In the genomic region with DNA sequence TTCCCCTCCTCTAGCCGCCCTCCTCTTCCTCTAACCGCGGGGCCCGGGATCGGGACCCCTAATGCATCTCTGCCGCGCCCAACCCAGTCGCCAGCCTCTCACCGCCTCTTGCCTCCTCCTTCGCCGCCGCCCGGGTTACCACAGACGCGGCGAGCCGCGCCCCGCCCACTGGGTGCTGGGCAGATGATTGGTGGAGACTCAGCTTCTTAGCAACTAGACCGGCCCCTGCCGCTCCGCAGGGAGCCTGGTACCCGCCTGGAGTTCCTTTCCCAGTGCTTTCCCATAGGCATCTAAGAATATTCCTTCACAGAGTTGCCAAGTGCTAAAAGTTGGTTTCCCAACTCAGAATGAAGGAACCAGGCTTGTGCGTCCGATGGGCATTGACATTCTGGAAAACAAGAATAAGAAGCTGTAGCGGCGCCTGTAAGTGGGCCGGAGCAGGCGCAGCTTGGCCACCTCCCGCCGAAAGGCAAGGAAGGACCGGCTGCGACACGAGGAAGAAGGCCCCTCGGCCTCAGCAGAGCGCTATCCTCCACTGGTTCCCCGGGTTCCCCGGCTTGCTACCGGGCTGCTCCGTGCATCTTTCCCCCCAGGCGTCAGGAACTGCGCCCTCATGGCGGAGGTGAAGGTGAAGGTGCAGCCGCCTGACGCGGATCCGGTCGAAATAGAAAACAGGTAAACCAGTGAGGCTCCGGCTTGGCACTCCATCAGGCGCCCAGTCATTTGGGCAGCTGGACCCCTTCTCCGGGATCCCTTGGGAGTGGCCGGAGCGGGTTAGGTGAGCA, we compare ENCODE assay signal across 8 cellular contexts. TPM values are rescaled to one million over a fixed set of nuclear protein-coding genes. Genes with fewer than 3 reads are reported as not detected.
DNase-seq lines count a peak whose midpoint lies in the region; ATAC-seq and TF ChIP-seq lines count a peak whose summit lies in the region.

A gene (minus strand): TSS at position 137 of the 785 bp plus-strand sequence. CDS start 1,672 bp downstream, outside the sequence.
A gene with protein sequence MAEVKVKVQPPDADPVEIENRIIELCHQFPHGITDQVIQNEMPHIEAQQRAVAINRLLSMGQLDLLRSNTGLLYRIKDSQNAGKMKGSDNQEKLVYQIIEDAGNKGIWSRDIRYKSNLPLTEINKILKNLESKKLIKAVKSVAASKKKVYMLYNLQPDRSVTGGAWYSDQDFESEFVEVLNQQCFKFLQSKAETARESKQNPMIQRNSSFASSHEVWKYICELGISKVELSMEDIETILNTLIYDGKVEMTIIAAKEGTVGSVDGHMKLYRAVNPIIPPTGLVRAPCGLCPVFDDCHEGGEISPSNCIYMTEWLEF (plus strand): TSS at position 497 of the 785 bp plus-strand sequence. CDS start 117 bp downstream, at position 614.

- POLR2A ChIA-PET in activated B cell treated with CpG ODN at 0.5 μM for 24 hours (lab: Charles Lee): interaction anchor here (0.5 to 3.0 kb wide), 11 partner anchors 13 to 500 kb away, joined by 3 to 72 read pairs (median 6); a partner anchor contains a TSS

- H3K9me3 Mint-ChIP-seq in activated B cell treated with CpG ODN at 0.5 μM for 24 hours: no peaks in the 10 kb centered on the region
- H3K9me3 Mint-ChIP-seq in immature natural killer cell: no peaks in the 10 kb centered on the region

- peaks cover 30% of the 10 kb centered on the region for H3K79me2 ChIP-seq in smooth muscle cell (ENCODE audit: low read depth)

- ATAC-seq in GM19023 (IDR thresholded peaks at IDR 0.05; ENCODE audit: unreplicated experiment): peak; percentile 99
- peak; percentile 96 for ATAC-seq in HG03196 (IDR thresholded peaks at IDR 0.05; ENCODE audit: unreplicated experiment)
- peak; percentile 96 for ATAC-seq in activated B cell treated with CpG ODN at 0.5 μM for 24 hours (ENCODE audit: low read depth)

- H2AFZ ChIP-seq in smooth muscle cell (ENCODE audit: low read depth): peak within 1 kb of the TSS; percentile 92

- H3K27me3 Mint-ChIP-seq in activated B cell treated with CpG ODN at 0.5 μM for 24 hours (no peaks in the 10 kb centered on the region), immature natural killer cell (ENCODE audit: low read depth in 3 of 3) (peaks cover 0 to 15% (median 7%) of the 10 kb centered on the region in 3 donors)

- CTCF ChIA-PET in activated B cell treated with CpG ODN at 0.5 μM for 24 hours (lab: Charles Lee): interaction anchor here (0.6 to 2.0 kb wide), 6 partner anchors 30 to 1477 kb away, joined by 3 to 6 read pairs (median 4); a partner anchor contains a TSS

- H3K4me2 ChIP-seq in smooth muscle cell: peak within 1 kb of the TSS; percentile 97

- peak within 1 kb of the TSS; percentile 99 for H3K4me3 Mint-ChIP-seq in activated B cell treated with CpG ODN at 0.5 μM for 24 hours
- peak within 1 kb of the TSS; percentile 93 to 98 (median 95) for H3K4me3 Mint-ChIP-seq in immature natural killer cell

- no peaks in the 10 kb centered on the region for H3K9me3 ChIP-seq in smooth muscle cell (replicated peaks; ENCODE audit: low read depth)

- peaks cover 13% of the 10 kb centered on the region for H3K4me1 ChIP-seq in smooth muscle cell (ENCODE audit: low read depth)

- no peaks in the 10 kb centered on the region for H3F3A ChIP-seq in smooth muscle cell (ENCODE audit: low read depth)

- TF ChIP-seq CTCF in AG09309 (IDR thresholded peaks at IDR 0.05; ENCODE audit: control insufficient read depth, insufficient read depth, low read depth, low read length, missing control alignments) (no peak), activated B cell treated with CpG ODN at 0.5 μM for 24 hours (IDR thresholded peaks at IDR 0.05) (no peak), smooth muscle cell (IDR thresholded peaks at IDR 0.05; ENCODE audit: borderline replicate concordance, insufficient read depth, poor library complexity, severe bottlenecking) (no peak)

- peaks cover 27% of the 10 kb centered on the region for H3K4me1 Mint-ChIP-seq in activated B cell treated with CpG ODN at 0.5 μM for 24 hours
- peaks cover 30 to 40% of the 10 kb centered on the region in 2 donors for H3K4me1 Mint-ChIP-seq in immature natural killer cell

- H3K27ac Mint-ChIP-seq in activated B cell treated with CpG ODN at 0.5 μM for 24 hours: peak within 1 kb of the TSS; percentile 95
- H3K27ac Mint-ChIP-seq in immature natural killer cell: peak within 1 kb of the TSS; percentile 93 to 97 (median 96)

- DNase-seq in AG09309 (ENCODE audit: low read depth) (peak; percentile 84), NCI-H226 (peak; percentile 95), activated B cell treated with CpG ODN at 0.5 μM for 24 hours (peak; percentile 88), caudate nucleus (lab: John Stamatoyannopoulos, UW) (peak; percentile 84 to 99 (median 95)), immature natural killer cell (peak; percentile 89 to 90 (median 89)), smooth muscle cell (lab: John Stamatoyannopoulos, UW; ENCODE audit: unreplicated experiment) (peak; percentile 86)

- H3K27ac ChIP-seq in caudate nucleus (ENCODE audit: low read depth, low read length) (peak within 1 kb of the TSS; percentile 99), smooth muscle cell (ENCODE audit: low read depth) (peak within 1 kb of the TSS; percentile 94)

- no peaks in the 10 kb centered on the region for H3K36me3 ChIP-seq in smooth muscle cell (ENCODE audit: low read depth)

- H3K4me3 ChIP-seq in AG09309 (ENCODE audit: control insufficient read depth, low read depth, low read length) (peak within 1 kb of the TSS; percentile 69), smooth muscle cell (peak within 1 kb of the TSS; percentile 86)

- H4K20me1 ChIP-seq in smooth muscle cell (ENCODE audit: low read depth): no peaks in the 10 kb centered on the region

- under 1% methylated on average over 53 of the region's 53 CpGs for WGBS in smooth muscle cell (ENCODE audit: low lambda C conversion rate)

- intact Hi-C loops in activated B cell treated with CpG ODN at 0.5 μM for 24 hours (cut with micrococcal nuclease): loop anchor here (1.0 to 5.0 kb wide), 11 partner anchors 30 to 965 kb away; a partner anchor contains a TSS

- peak within 1 kb of the TSS; percentile 91 for H3K9ac ChIP-seq in smooth muscle cell (ENCODE audit: low read depth)

- H3K27me3 ChIP-seq in smooth muscle cell (ENCODE audit: low read depth): no peaks in the 10 kb centered on the region

- H3K36me3 Mint-ChIP-seq in activated B cell treated with CpG ODN at 0.5 μM for 24 hours (ENCODE audit: low read depth): peaks cover 27% of the 10 kb centered on the region
- H3K36me3 Mint-ChIP-seq in immature natural killer cell: peaks cover 0 to 4% (median 4%) of the 10 kb centered on the region in 3 donors

RNA-seq across cellular contexts. Expression of the first gene that starts in this region (rescaled TPM):
- total RNA-seq in activated B cell treated with CpG ODN at 0.5 μM for 24 hours (5.3 and 6.0 TPM in 2 replicates), smooth muscle cell (2.7 and 2.9 TPM in 2 replicates)
- polyA plus RNA-seq in immature natural killer cell (1 to 10 TPM in 2 of 3 donors, not detected in 1; 1.2 to 1.6 TPM), smooth muscle cell (2.5 and 3.1 TPM in 2 replicates)

RNA-seq across cellular contexts. Expression of the second gene that starts in this region (rescaled TPM):
- total RNA-seq in activated B cell treated with CpG ODN at 0.5 μM for 24 hours (13.3 and 14.5 TPM in 2 replicates), smooth muscle cell (25.3 and 74.9 TPM in 2 replicates)
- polyA plus RNA-seq in immature natural killer cell (1 to 10 TPM; 4.3 to 6.2 (median 4.4) TPM), smooth muscle cell (7.8 and 8.1 TPM in 2 replicates)

Comparison
In these comparisons a context has a peak if more than half of its experiments do, and no peak if none do; other contexts are left out.
1. Peak in every context shown above with its lines: DNase-seq, ATAC-seq, H3K4me3 ChIP-seq and H3K27ac ChIP-seq.